ENCODE assay signal across 15 cellular contexts in the genomic region with DNA sequence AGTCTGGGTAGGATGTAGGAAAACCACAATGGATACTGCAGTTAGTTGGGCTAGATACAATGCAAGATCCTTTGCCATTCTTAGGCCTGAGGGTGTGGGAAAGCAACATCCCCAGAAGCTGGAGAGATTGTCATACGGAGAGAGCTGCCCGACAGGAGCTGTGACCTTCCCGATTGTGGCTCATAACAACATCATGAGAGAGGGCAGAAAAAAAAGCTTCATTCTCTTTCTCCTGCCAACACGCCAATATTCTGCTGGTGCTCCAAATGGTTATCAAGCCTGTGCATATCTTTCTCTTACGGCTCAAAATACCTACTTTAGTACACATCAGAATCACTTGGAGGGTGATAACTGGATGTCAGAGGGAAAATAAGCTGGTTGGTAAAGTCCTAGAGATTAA.
DNase-seq lines count a peak whose midpoint lies in the region; ATAC-seq and TF ChIP-seq lines count a peak whose summit lies in the region.
"Had no signal": no experiment of that assay in that cellular context is flagged by ENCODE, and none has a peak within 500 bp of the region (broad histone marks: within the 10 kb centered on the region; RNA-seq: fewer than 3 reads in every experiment).

No MANE protein-coding gene starts in this region.

- H3K4me3 Mint-ChIP-seq in neural progenitor cell (no peak overlapping the region), H9 (no peak overlapping the region), CD14-positive monocyte (no peak overlapping the region)
- H3K4me3 Mint-ChIP-seq: CD4-positive, alpha-beta T cell had no signal

- H3K79me2 ChIP-seq in neural progenitor cell (ENCODE audit: low read depth) (no peaks in the 10 kb centered on the region), H9 (ENCODE audit: insufficient read depth, low read length) (no peaks in the 10 kb centered on the region), PC-3 (ENCODE audit: low read length) (no peaks in the 10 kb centered on the region)

- CTCF ChIA-PET in PC-3 (lab: Charles Lee) = no interaction called here

- H3K4me2 ChIP-seq in neural progenitor cell (no peak overlapping the region), H9 (ENCODE audit: insufficient read depth, insufficient read length, low read length) (no peak overlapping the region), PC-3 (ENCODE audit: low read length) (no peak overlapping the region)

- ATAC-seq in Right ventricle myocardium superior (ENCODE audit: poor library complexity) = peak; percentile 93
- ATAC-seq in PC-3 = no peak

- H4K20me1 ChIP-seq in neural progenitor cell (ENCODE audit: low read depth) = no peaks in the 10 kb centered on the region
- no peaks in the 10 kb centered on the region for H4K20me1 ChIP-seq in H9 (ENCODE audit: control insufficient read depth, insufficient read depth, insufficient read length)
- no peaks in the 10 kb centered on the region for H4K20me1 ChIP-seq in PC-3 (ENCODE audit: low read length)

- H3F3A ChIP-seq in neural progenitor cell (ENCODE audit: low read depth) = no peaks in the 10 kb centered on the region
- H3F3A ChIP-seq in PC-3 (ENCODE audit: low read length, unreplicated experiment) = no peaks in the 10 kb centered on the region

- TF ChIP-seq CTCF in cardiac muscle cell (IDR thresholded peaks at IDR 0.05; ENCODE audit: low read depth, low read length) (no peak), left ventricle myocardium inferior (IDR thresholded peaks at IDR 0.05; ENCODE audit: borderline replicate concordance) (no peak), neural progenitor cell (IDR thresholded peaks at IDR 0.05) (no peak), H9 (conservative IDR thresholded peaks at IDR 0.05) (no peak), CD14-positive monocyte (IDR thresholded peaks at IDR 0.05) (no peak), PC-3 (conservative IDR thresholded peaks at IDR 0.05; ENCODE audit: low read depth, low read length) (no peak)

- H3K27me3 ChIP-seq in cardiac muscle cell (no peaks in the 10 kb centered on the region), left ventricle myocardium inferior (ENCODE audit: low read depth) (no peaks in the 10 kb centered on the region), neural progenitor cell (no peaks in the 10 kb centered on the region), H9 (ENCODE audit: insufficient read depth, low read length) (no peaks in the 10 kb centered on the region), PC-3 (ENCODE audit: low read length) (no peaks in the 10 kb centered on the region)
- H3K27me3 ChIP-seq: BE2C had no signal

- H3K9me3 ChIP-seq in cardiac muscle cell (ENCODE audit: low read depth) (no peaks in the 10 kb centered on the region), left ventricle myocardium inferior (replicated peaks) (no peaks in the 10 kb centered on the region), neural progenitor cell (ENCODE audit: low read depth) (no peaks in the 10 kb centered on the region), H9 (ENCODE audit: control insufficient read depth, low read depth, low read length) (no peaks in the 10 kb centered on the region), PC-3 (ENCODE audit: low read length) (no peaks in the 10 kb centered on the region)
- H3K9me3 ChIP-seq: BE2C, Caco-2, HAP-1 had no signal

- H3K9me3 Mint-ChIP-seq in neural progenitor cell (no peaks in the 10 kb centered on the region), H9 (no peaks in the 10 kb centered on the region), CD14-positive monocyte (peaks cover 0 to 2% (median 0%) of the 10 kb centered on the region in 7 donors)
- H3K9me3 Mint-ChIP-seq: CD4-positive, alpha-beta T cell had no signal

- no peaks in the 10 kb centered on the region for H3K4me1 Mint-ChIP-seq in neural progenitor cell
- H3K4me1 Mint-ChIP-seq in H9 = no peaks in the 10 kb centered on the region
- no peaks in the 10 kb centered on the region for H3K4me1 Mint-ChIP-seq in CD14-positive monocyte

- H3K4me1 ChIP-seq in cardiac muscle cell (ENCODE audit: low read depth) (no peaks in the 10 kb centered on the region), left ventricle myocardium inferior (peaks cover 25% of the 10 kb centered on the region), neural progenitor cell (no peaks in the 10 kb centered on the region), H9 (ENCODE audit: insufficient read depth, low read length) (no peaks in the 10 kb centered on the region), PC-3 (ENCODE audit: insufficient read depth, low read length) (no peaks in the 10 kb centered on the region)
- H3K4me1 ChIP-seq: Caco-2, HAP-1 had no signal

- H2BK120ac ChIP-seq in H9 (ENCODE audit: low read depth, low read length, poor library complexity, severe bottlenecking) = no peak overlapping the region

- no peaks in the 10 kb centered on the region for H3K23me2 ChIP-seq in H9 (ENCODE audit: insufficient read length, low read depth, low read length, poor library complexity, severe bottlenecking)

- peaks cover 33% of the 10 kb centered on the region for H3K36me3 Mint-ChIP-seq in neural progenitor cell
- H3K36me3 Mint-ChIP-seq in H9 (ENCODE audit: insufficient read depth in 1 of 3, low read depth in 3 of 3) = peaks cover 2 to 28% (median 14%) of the 10 kb centered on the region in 3 experiments; a peak in 6 of 7 replicates
- peaks cover 50 to 68% of the 10 kb centered on the region in 2 donors for H3K36me3 Mint-ChIP-seq in CD14-positive monocyte

- H3K27ac ChIP-seq in cardiac muscle cell (peak overlapping the region; percentile 20), left ventricle myocardium inferior (replicated peaks) (peak overlapping the region; percentile 87), neural progenitor cell (no peak overlapping the region), H9 (ENCODE audit: insufficient read length, low read depth, low read length) (no peak overlapping the region), PC-3 (ENCODE audit: low read length) (no peak overlapping the region)
- H3K27ac ChIP-seq: HL-60 had no signal

- no peak overlapping the region for H2AFZ ChIP-seq in neural progenitor cell (replicated peaks)
- H2AFZ ChIP-seq in H9 (ENCODE audit: low read length) = no peak overlapping the region
- H2AFZ ChIP-seq in PC-3 (ENCODE audit: low read length) = no peak overlapping the region

- no peaks in the 10 kb centered on the region for H3K79me1 ChIP-seq in H9 (ENCODE audit: insufficient read depth, low read depth, low read length, poor library complexity, severe bottlenecking)

- no peak overlapping the region for H2BK20ac ChIP-seq in H9 (ENCODE audit: low read depth, low read length, poor library complexity, severe bottlenecking)

- H4K91ac ChIP-seq in H9 (ENCODE audit: insufficient read length, low read depth, low read length) = no peak overlapping the region

- H3K27ac Mint-ChIP-seq in neural progenitor cell (peak overlapping the region; percentile 17), H9 (no peak overlapping the region), CD14-positive monocyte (no peak overlapping the region)
- H3K27ac Mint-ChIP-seq: CD4-positive, alpha-beta T cell had no signal

- no peak overlapping the region for H3K14ac ChIP-seq in H9 (ENCODE audit: insufficient read depth, low read length)

- no peak overlapping the region for H3K56ac ChIP-seq in H9 (ENCODE audit: insufficient read length, low read depth, low read length)

- no TSS peak for BruUV-seq in PC-3 (replicated peaks; lab: Mats Ljungman, UMichigan)

- no peaks in the 10 kb centered on the region for H3K9me2 ChIP-seq in PC-3 (replicated peaks; ENCODE audit: low read length)

- H3K4me3 ChIP-seq in cardiac muscle cell (no peak overlapping the region), left ventricle myocardium inferior (no peak overlapping the region), neural progenitor cell (no peak overlapping the region), PC-3 (ENCODE audit: low read length) (no peak overlapping the region)
- H3K4me3 ChIP-seq: HAP-1 had no signal

- no peaks in the 10 kb centered on the region for H3K27me3 Mint-ChIP-seq in neural progenitor cell (ENCODE audit: insufficient read depth, low read depth)
- H3K27me3 Mint-ChIP-seq in H9 (ENCODE audit: low read depth) = no peaks in the 10 kb centered on the region
- H3K27me3 Mint-ChIP-seq in CD14-positive monocyte (ENCODE audit: low read depth in 3 of 3) = no peaks in the 10 kb centered on the region
- H3K27me3 Mint-ChIP-seq: CD4-positive, alpha-beta T cell had no signal

- no peak overlapping the region for H3T11ph ChIP-seq in H9 (ENCODE audit: low read length)

- no peak overlapping the region for H3K9ac ChIP-seq in neural progenitor cell
- no peak overlapping the region for H3K9ac ChIP-seq in H9 (ENCODE audit: extremely low read depth, insufficient read length, low read length)
- no peak overlapping the region for H3K9ac ChIP-seq in PC-3 (ENCODE audit: low read length)

- no peak overlapping the region for H3K23ac ChIP-seq in H9 (ENCODE audit: insufficient read length, low read depth, low read length)

- no peak overlapping the region for H3K4ac ChIP-seq in H9 (ENCODE audit: low read depth, low read length)

- POLR2A ChIA-PET in PC-3 (lab: Charles Lee; ENCODE audit: unreplicated experiment) = interaction anchor here (0.6 kb wide), 1 partner anchor 71 kb away, joined by 4 read pairs; no protein-coding TSS in a partner anchor

- H2BK5ac ChIP-seq in H9 (ENCODE audit: insufficient read length, low read length) = no peak overlapping the region

- no peak overlapping the region for H2BK12ac ChIP-seq in H9 (ENCODE audit: insufficient read length, low read depth, low read length)

- no peak overlapping the region for H4K8ac ChIP-seq in H9 (replicated peaks; ENCODE audit: insufficient read length, low read depth, low read length)

- H2BK15ac ChIP-seq in H9 (ENCODE audit: low read depth, low read length) = no peak overlapping the region

- WGBS in H9 (ENCODE audit: extremely low coverage, insufficient read length, low lambda C conversion rate) = no CpG with 5 or more reads among the region's 5 CpGs

- no peak overlapping the region for H2AK5ac ChIP-seq in H9 (ENCODE audit: insufficient read length, low read length)

- DNase-seq in Right ventricle myocardium superior (no peak), cardiac muscle cell (ENCODE audit: low read depth in 1 of 2, low spot score in 1 of 2) (no peak), left ventricle myocardium inferior (no peak), neural progenitor cell (ENCODE audit: low spot score) (no peak), H9 (no peak), CD14-positive monocyte (ENCODE audit: low spot score) (no peak), PC-3 (no peak)
- DNase-seq: ACHN; BE2C; C1 segment of cervical spinal cord; Caco-2; CD4-positive, alpha-beta T cell; IMR-90 had no signal

- H4K5ac ChIP-seq in H9 (ENCODE audit: insufficient read length, low read depth, low read length) = no peak overlapping the region

- peaks cover 21% of the 10 kb centered on the region for H3K36me3 ChIP-seq in cardiac muscle cell
- peaks cover 28% of the 10 kb centered on the region for H3K36me3 ChIP-seq in left ventricle myocardium inferior
- H3K36me3 ChIP-seq in neural progenitor cell = no peaks in the 10 kb centered on the region
- H3K36me3 ChIP-seq in PC-3 (ENCODE audit: low read depth, low read length) = peaks cover 3% of the 10 kb centered on the region; the same call in 1 of the 2 replicates

- intact Hi-C loops in Right ventricle myocardium superior (cut with DNase I) = no loop called here
- intact Hi-C loops in left ventricle myocardium inferior (cut with micrococcal nuclease) = no loop called here
- intact Hi-C loops in CD14-positive monocyte (cut with micrococcal nuclease) = no loop called here
- intact Hi-C loops in PC-3 (cut with micrococcal nuclease) = no loop called here

- H3K18ac ChIP-seq in H9 (ENCODE audit: insufficient read length, low read depth, low read length) = no peak overlapping the region

Comparison
In these comparisons a context has a peak if more than half of its experiments do, and no peak if none do; other contexts are left out.
1. H3K27ac ChIP-seq: peak in cardiac muscle cell (single experiment) and left ventricle myocardium inferior (single experiment); none in neural progenitor cell (single experiment), H9 (single experiment) and PC-3 (single experiment).